ENCODE assay signal across 20 cellular contexts in genomic region chr9:78326564-78326963, GRCh38.
"Had no signal": no experiment of that assay in that cellular context is flagged by ENCODE, and none has a peak within 500 bp of the region (broad histone marks: within the 10 kb centered on the region; RNA-seq: fewer than 3 reads in every experiment).

No MANE protein-coding gene starts in this region.

- H3K4me2 ChIP-seq: KMS-11 had no signal

- H3K9me3 ChIP-seq: SJCRH30 had no signal

- ATAC-seq: K562, Panc1, PC-3, T-cell had no signal

- H3K9ac ChIP-seq: KMS-11 had no signal

- H3K4me3 Mint-ChIP-seq: IgD-negative memory B cell; T-cell; T-helper 1 cell treated with Interleukin-12 subunit alpha and Interleukin-12 subunit beta and Interleukin-4 antibody, amounts not matched to agents 30 μg/mL and 1 μg/mL, for 36 hours had no signal

- H3K27me3 Mint-ChIP-seq: IgD-negative memory B cell, T-cell had no signal

- H3K4me3 ChIP-seq: K562 had no signal

- H3K4me1 Mint-ChIP-seq: IgD-negative memory B cell had no signal

- H3K27me3 ChIP-seq: SJCRH30 had no signal

- H3K27ac Mint-ChIP-seq: IgD-negative memory B cell; T-cell; T-helper 1 cell treated with Interleukin-12 subunit alpha and Interleukin-12 subunit beta and Interleukin-4 antibody, amounts not matched to agents 30 μg/mL and 1 μg/mL, for 36 hours had no signal

- H3K27ac ChIP-seq: KMS-11, RWPE1 had no signal

- H3K9me3 Mint-ChIP-seq: IgD-negative memory B cell; T-cell; T-helper 1 cell treated with Interleukin-12 subunit alpha and Interleukin-12 subunit beta and Interleukin-4 antibody, amounts not matched to agents 30 μg/mL and 1 μg/mL, for 36 hours had no signal

- DNase-seq: Kasumi-1, MM.1S, NCI-H1092 treated with DMSO at 0.1 percent for 48 hours, NCI-H1436, NCI-H1930, NCI-H2081, NCI-H2107, NCI-H2227 treated with DMSO at 0.1 percent for 48 hours, NCI-H526 treated with DMSO at 0.1 percent for 48 hours, NCI-H774, PC-3, SHP77, T-cell had no signal
